ENCODE assay signal across 8 cellular contexts in the genomic region with DNA sequence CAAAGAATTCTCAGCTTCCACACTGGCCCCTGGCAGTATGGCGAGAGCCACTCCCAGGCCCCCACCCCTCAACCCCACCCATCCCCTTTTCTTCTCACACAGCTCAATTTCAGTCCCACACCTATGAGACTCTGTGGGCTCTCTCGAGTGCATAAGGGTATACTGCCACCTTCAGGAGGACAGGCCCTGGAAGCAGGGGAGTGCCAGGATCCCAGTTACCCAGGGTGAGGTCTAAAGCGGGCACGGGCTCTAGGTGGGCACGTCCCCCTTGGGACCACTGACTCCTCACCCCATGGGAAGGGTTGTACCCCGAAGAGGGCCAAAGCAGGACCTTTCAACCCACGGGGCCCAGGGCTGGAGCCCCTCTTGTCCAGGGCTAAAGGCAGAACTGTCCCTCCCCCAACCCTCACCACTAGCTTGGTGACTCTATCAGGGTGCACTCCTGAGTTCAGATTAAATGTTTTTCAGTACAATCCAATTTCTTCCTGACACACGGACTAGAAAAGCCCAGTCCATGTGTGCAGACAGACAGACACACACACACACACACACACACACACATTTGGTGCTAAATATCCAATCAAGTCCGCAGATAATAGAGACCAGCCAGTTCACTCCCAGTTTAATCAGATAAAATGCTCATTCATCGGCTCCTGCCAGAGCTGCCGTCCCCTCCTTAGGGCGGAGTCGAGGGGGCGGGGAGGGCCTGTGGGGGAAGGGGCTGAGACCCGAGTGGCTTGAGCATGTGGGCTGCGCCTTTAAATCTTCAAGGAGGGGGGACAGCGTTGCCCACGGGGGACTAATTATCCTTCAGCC. TPM values are rescaled to one million over a fixed set of nuclear protein-coding genes. Genes with fewer than 3 reads are reported as not detected.
DNase-seq lines count a peak whose midpoint lies in the region; ATAC-seq, FAIRE-seq and TF ChIP-seq lines count a peak whose summit lies in the region.

No MANE protein-coding gene starts in this region.

- no peaks in the 10 kb centered on the region for H3K36me3 ChIP-seq in PC-9 (ENCODE audit: low read depth)
- H3K36me3 ChIP-seq in bronchial epithelial cell (ENCODE audit: control insufficient read depth, insufficient read depth, low read length), result no peaks in the 10 kb centered on the region

- no peak for FAIRE-seq in bronchial epithelial cell (lab: Jason Lieb, UNC)

- intact Hi-C loops in PC-9 (cut with micrococcal nuclease; ENCODE audit: unreplicated experiment), result loop anchor here (1.0 to 5.0 kb wide), 3 partner anchors 105 to 336 kb away; partner anchors contain the start of gene STRA6

- H3K4me3 ChIP-seq in PC-9 (no peak overlapping the region), bronchial epithelial cell (ENCODE audit: low read depth, low read length) (no peak overlapping the region)

- BruUV-seq in PC-9 (replicated peaks; lab: Mats Ljungman, UMichigan), result no TSS peak

- no peak overlapping the region for H2AFZ ChIP-seq in PC-9

- peaks cover 6% of the 10 kb centered on the region; the same call in 1 of the 2 replicates for H3K4me1 ChIP-seq in PC-9 (replicated peaks; ENCODE audit: insufficient read depth)

- H3K27me3 ChIP-seq in PC-9 (ENCODE audit: insufficient read depth, low read depth), result no peaks in the 10 kb centered on the region
- peaks cover 27% of the 10 kb centered on the region for H3K27me3 ChIP-seq in bronchial epithelial cell (ENCODE audit: control insufficient read depth, insufficient read depth, low read length)

- no peaks in the 10 kb centered on the region for H3K9me3 ChIP-seq in PC-9 (ENCODE audit: insufficient read depth, low read depth)

- POLR2A ChIA-PET in PC-9 (lab: Charles Lee; ENCODE audit: unreplicated experiment), result interaction anchor here (0.7 to 0.9 kb wide), 2 partner anchors 68 to 180 kb away, joined by 3 to 6 read pairs; no protein-coding TSS in a partner anchor

- H3F3A ChIP-seq in PC-9 (ENCODE audit: insufficient read depth, low read depth), result no peaks in the 10 kb centered on the region

- no peaks in the 10 kb centered on the region for H4K20me1 ChIP-seq in PC-9 (ENCODE audit: insufficient read depth)

- H3K27ac ChIP-seq in PC-9, result no peak overlapping the region

- TF ChIP-seq CTCF in PC-9 (conservative IDR thresholded peaks at IDR 0.05) (peak; percentile 84), bronchial epithelial cell (IDR thresholded peaks at IDR 0.05; ENCODE audit: insufficient read depth, low read length, severe bottlenecking) (peak; percentile 89)

- H3K79me2 ChIP-seq in PC-9 (ENCODE audit: low read depth), result no peaks in the 10 kb centered on the region

- H3K9me2 ChIP-seq in PC-9 (ENCODE audit: insufficient read depth), result no peaks in the 10 kb centered on the region

- H3K4me2 ChIP-seq in PC-9, result no peak overlapping the region

- no peak for ATAC-seq in HG03439 (IDR thresholded peaks at IDR 0.05; ENCODE audit: unreplicated experiment)

- DNase-seq in EH (ENCODE audit: low read depth) (peak; percentile 69), KBM-7 (peak; percentile 58), PC-9 (peak; percentile 59 to 68), bronchial epithelial cell (ENCODE audit: low read depth) (peak; percentile 47), kidney tubule cell (ENCODE audit: low spot score) (peak; percentile 65), stromal cell of bone marrow (ENCODE audit: low read depth) (peak; percentile 40), GF-D8 (lab: John Stamatoyannopoulos, UW) (no peak)

- CTCF ChIA-PET in PC-9 (lab: Charles Lee), result interaction anchor here (0.6 to 1.9 kb wide), 17 partner anchors 12 to 434 kb away, joined by 3 to 26 read pairs (median 5); partner anchors contain the start of genes CCDC33, ISLR2 and STRA6

- in situ Hi-C loops in KBM-7 (cut with MboI; ENCODE audit: low pct_unique_long_range_greater_than_20kb, low sequenced_read_pairs), result loop anchor here (25.0 kb wide), 2 partner anchors 171 to 1621 kb away; partner anchors contain the start of genes BBS4, HIGD2B and ISLR2

RNA-seq across cellular contexts. Expression of gene CYP11A1, which starts 59.4 kb away (rescaled TPM):
- total RNA-seq in PC-9 (2021) (7.1 and 9.6 TPM in 2 replicates), bronchial epithelial cell (not detected in 2 replicates)
